Comparison of ENCODE assay signal across 1 cellular context in the genomic region with DNA sequence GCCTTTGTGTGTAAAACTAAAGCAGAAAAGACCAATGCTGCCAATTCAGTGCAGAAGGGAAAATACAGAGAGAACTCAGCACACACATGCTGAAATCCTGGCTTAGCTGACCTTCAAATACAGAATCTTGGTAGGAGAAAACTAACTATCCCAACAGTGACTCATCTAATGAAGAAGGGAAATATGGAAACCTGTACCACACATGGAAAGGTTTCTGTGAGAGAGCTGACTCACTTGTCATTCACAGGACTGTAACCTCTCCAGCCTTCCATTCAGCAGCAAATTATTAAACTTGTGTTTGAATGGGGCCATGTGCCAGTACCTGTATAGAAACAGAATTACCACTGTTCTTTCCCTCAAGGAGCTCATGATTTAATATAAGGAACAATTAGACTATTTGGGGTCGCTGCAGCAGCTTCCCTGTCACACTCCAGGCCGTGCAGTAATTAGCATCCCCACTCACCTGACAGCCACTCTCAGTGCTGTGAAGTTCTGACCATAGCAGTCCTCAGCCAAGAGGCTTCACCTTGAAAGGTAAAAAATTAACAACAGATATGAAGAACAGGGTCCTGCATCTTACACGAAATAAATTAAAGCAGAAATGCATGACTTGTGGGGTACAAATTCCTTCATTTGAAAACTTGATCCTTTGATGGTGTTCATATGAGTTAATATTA.
TF ChIP-seq lines count a peak whose summit lies in the region.

No MANE protein-coding gene starts in this region.

TF ChIP-seq in WTC11, 78 proteins besides CTCF, POLR2A, EP300 and RAD21 (continued from another document):
- TF ChIP-seq, protein P1, sequence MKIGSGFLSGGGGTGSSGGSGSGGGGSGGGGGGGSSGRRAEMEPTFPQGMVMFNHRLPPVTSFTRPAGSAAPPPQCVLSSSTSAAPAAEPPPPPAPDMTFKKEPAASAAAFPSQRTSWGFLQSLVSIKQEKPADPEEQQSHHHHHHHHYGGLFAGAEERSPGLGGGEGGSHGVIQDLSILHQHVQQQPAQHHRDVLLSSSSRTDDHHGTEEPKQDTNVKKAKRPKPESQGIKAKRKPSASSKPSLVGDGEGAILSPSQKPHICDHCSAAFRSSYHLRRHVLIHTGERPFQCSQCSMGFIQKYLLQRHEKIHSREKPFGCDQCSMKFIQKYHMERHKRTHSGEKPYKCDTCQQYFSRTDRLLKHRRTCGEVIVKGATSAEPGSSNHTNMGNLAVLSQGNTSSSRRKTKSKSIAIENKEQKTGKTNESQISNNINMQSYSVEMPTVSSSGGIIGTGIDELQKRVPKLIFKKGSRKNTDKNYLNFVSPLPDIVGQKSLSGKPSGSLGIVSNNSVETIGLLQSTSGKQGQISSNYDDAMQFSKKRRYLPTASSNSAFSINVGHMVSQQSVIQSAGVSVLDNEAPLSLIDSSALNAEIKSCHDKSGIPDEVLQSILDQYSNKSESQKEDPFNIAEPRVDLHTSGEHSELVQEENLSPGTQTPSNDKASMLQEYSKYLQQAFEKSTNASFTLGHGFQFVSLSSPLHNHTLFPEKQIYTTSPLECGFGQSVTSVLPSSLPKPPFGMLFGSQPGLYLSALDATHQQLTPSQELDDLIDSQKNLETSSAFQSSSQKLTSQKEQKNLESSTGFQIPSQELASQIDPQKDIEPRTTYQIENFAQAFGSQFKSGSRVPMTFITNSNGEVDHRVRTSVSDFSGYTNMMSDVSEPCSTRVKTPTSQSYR (CRISPR knock-in tag; IDR thresholded peaks at IDR 0.05) = no peak
- TF ChIP-seq NR3C1 (CRISPR knock-in tag; conservative IDR thresholded peaks at IDR 0.05; ENCODE audit: low read depth) (no peak), ZBTB21 (CRISPR knock-in tag; IDR thresholded peaks at IDR 0.05; ENCODE audit: borderline replicate concordance) (no peak), RORB (CRISPR knock-in tag; IDR thresholded peaks at IDR 0.05) (no peak), TCF7 (CRISPR knock-in tag; IDR thresholded peaks at IDR 0.05; ENCODE audit: low read depth) (no peak)
- TF ChIP-seq, protein P2, sequence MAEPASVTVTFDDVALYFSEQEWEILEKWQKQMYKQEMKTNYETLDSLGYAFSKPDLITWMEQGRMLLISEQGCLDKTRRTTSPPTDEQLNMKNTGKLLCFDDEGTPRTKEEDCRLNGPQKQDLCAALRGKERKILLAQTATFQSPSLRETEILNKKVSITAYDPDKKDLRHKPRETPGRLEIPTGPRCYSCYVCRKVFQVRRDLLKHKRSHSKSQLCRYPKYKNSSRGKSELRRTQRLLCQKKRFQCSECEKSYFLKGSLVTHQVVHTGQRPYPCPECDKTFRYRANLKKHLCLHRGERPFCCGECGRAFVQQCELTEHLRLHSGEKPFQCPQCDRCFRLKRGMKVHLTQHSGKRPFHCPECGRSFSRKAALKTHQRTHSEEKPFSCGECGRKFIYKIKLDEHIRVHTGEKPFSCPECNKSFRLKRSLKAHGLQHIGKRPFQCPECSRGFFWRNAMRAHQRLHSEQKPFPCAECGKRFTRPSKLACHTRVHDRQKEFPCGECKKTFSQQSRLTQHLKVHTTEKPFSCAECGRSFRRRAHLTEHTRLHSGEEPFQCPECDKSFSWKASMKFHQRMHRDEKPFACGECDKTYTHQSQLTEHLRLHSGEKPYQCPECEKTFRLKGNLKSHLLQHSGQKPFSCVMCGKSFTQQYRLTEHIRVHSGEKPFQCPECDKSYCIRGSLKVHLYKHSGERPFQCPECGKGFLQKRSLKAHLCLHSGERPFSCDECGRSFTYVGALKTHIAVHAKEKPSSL (CRISPR knock-in tag; conservative IDR thresholded peaks at IDR 0.05) = no peak
